In the genomic region with DNA sequence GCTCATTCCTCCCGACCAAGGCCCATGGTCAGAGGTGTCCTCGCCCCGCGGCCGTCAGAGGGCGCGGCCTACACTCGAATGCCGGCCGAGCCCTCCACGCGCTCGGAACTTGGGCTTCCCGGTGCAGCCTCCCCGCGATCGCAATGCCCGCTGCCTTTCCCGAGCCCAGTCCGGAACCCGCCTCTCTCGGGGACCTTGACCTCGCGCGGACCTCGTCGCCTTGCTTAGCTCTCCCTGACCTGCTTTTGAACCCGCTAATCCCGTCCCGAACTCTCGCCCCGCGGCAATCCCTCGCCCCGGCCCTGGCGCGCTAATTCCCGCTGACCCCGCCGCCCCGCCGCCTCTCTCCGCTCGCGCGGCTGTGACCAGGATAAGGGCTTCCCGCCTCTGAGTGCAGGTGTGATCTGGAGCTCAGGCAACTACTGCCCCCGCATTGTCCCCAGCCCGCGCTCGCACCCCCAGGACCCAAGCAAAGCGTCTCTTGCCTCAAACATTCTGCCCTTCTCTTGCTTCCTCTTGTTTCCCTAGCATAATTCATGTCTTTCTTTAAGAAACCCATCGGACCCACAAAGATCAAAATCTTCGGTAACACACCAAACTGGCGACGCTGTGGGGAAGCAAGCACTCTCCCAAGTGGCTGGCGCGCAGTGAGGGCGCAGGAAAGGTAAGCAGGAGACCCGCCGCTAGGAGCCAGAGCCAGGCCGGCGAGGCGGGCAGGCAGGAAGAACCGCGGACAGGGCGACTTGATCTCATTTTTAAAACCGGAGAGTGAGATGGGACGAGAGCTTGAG, we compare ENCODE assay signal across 11 cellular contexts. TPM values are rescaled to one million over a fixed set of nuclear protein-coding genes. Genes with fewer than 3 reads are reported as not detected.
DNase-seq lines count a peak whose midpoint lies in the region; ATAC-seq and TF ChIP-seq lines count a peak whose summit lies in the region.
"Had no signal": no experiment of that assay in that cellular context is flagged by ENCODE, and none has a peak within 500 bp of the region (broad histone marks: within the 10 kb centered on the region; RNA-seq: fewer than 3 reads in every experiment).

No MANE protein-coding gene starts in this region.

- H3K27me3 Mint-ChIP-seq in CD4-positive, alpha-beta memory T cell = peaks cover 57 to 64% of the 10 kb centered on the region in 2 donors
- H3K27me3 Mint-ChIP-seq in T-cell = peaks cover 68 to 89% of the 10 kb centered on the region in 2 donors
- peaks cover 100% of the 10 kb centered on the region for H3K27me3 Mint-ChIP-seq in nephron progenitor cell (ENCODE audit: low read depth, poor library complexity)

- H3K36me3 ChIP-seq in CD4-positive, alpha-beta memory T cell (ENCODE audit: insufficient read depth, low read length) = no peaks in the 10 kb centered on the region
- H3K36me3 ChIP-seq: adrenal gland, uterus had no signal

- peaks cover 55% of the 10 kb centered on the region for H3K27me3 ChIP-seq in CD4-positive, alpha-beta memory T cell (ENCODE audit: insufficient read depth, low read length)

- H3K4me3 ChIP-seq in CD4-positive, alpha-beta memory T cell (ENCODE audit: low read length in 2 of 2) = no peak overlapping the region
- H3K4me3 ChIP-seq in fibroblast of villous mesenchyme (ENCODE audit: low read depth, low read length) = peak overlapping the region; percentile 15
- H3K4me3 ChIP-seq: uterus had no signal

- H3K4me3 Mint-ChIP-seq in CD4-positive, alpha-beta memory T cell = peak overlapping the region; percentile 76 to 88 (median 81)
- peak overlapping the region; percentile 67 to 82 (median 67) for H3K4me3 Mint-ChIP-seq in T-cell
- peak overlapping the region; percentile 51 for H3K4me3 Mint-ChIP-seq in nephron progenitor cell

- DNase-seq in CD4-positive, alpha-beta memory T cell = no peak
- no peak for DNase-seq in T-cell
- no peak for DNase-seq in fibroblast of villous mesenchyme (ENCODE audit: low read depth)
- DNase-seq in nephron progenitor cell = peak; percentile 58
- no peak for DNase-seq in SK-N-DZ (ENCODE audit: low spot score)
- no peak for DNase-seq in germinal center (ENCODE audit: low spot score)
- no peak for DNase-seq in H4 (ENCODE audit: low spot score)
- DNase-seq: SHP77 treated with DMSO at 0.1 percent for 48 hours, uterus had no signal

- TF ChIP-seq CTCF in fibroblast of villous mesenchyme (IDR thresholded peaks at IDR 0.05; ENCODE audit: insufficient read depth, low read depth, low read length) (no peak), nephron progenitor cell (IDR thresholded peaks at IDR 0.05) (no peak)

- H3K27ac ChIP-seq in CD4-positive, alpha-beta memory T cell (ENCODE audit: low read depth, low read length) = no peak overlapping the region
- H3K27ac ChIP-seq: adrenal gland, uterus had no signal

- CTCF ChIA-PET in CD4-positive, alpha-beta memory T cell (lab: Charles Lee; ENCODE audit: partially characterized antibody) = interaction anchor here (1.2 to 1.5 kb wide), 3 partner anchors 17 to 59 kb away, joined by 3 to 4 read pairs (median 3); no protein-coding TSS in a partner anchor
- CTCF ChIA-PET in T-cell (lab: Charles Lee) = interaction anchor here in 1 of 2 donors (0.7 kb wide), 1 partner anchor 586 kb away, joined by 3 read pairs; no protein-coding TSS in a partner anchor

- no peak for ATAC-seq in T-cell (replicated peaks in 1 of 4)
- ATAC-seq in HG03354 (IDR thresholded peaks at IDR 0.05; ENCODE audit: poor library complexity, severe bottlenecking, unreplicated experiment) = no peak

- intact Hi-C loops in CD4-positive, alpha-beta memory T cell (cut with micrococcal nuclease) = no loop called here

- no peaks in the 10 kb centered on the region for H3K36me3 Mint-ChIP-seq in CD4-positive, alpha-beta memory T cell
- no peaks in the 10 kb centered on the region for H3K36me3 Mint-ChIP-seq in T-cell
- H3K36me3 Mint-ChIP-seq in nephron progenitor cell (ENCODE audit: low read depth) = no peaks in the 10 kb centered on the region

- H3K4me1 Mint-ChIP-seq in CD4-positive, alpha-beta memory T cell = peaks cover 15 to 31% (median 23%) of the 10 kb centered on the region in 4 donors
- peaks cover 26 to 31% (median 28%) of the 10 kb centered on the region in 3 donors for H3K4me1 Mint-ChIP-seq in T-cell
- H3K4me1 Mint-ChIP-seq in nephron progenitor cell = peaks cover 26% of the 10 kb centered on the region

- H3K4me1 ChIP-seq in CD4-positive, alpha-beta memory T cell (ENCODE audit: insufficient read depth, low read length) = peaks cover 29% of the 10 kb centered on the region

- no peaks in the 10 kb centered on the region for H3K9me3 ChIP-seq in CD4-positive, alpha-beta memory T cell (ENCODE audit: control insufficient read depth in 1 of 2, low read length in 2 of 2)
- H3K9me3 ChIP-seq: adrenal gland, uterus had no signal

- H3K27ac Mint-ChIP-seq in CD4-positive, alpha-beta memory T cell = peak overlapping the region in 2 of 7 donors; percentile 38 to 86
- H3K27ac Mint-ChIP-seq in T-cell (peak overlapping the region in 1 of 2 donors; percentile 80), nephron progenitor cell (no peak overlapping the region)

- H3K9me3 Mint-ChIP-seq in CD4-positive, alpha-beta memory T cell = peaks cover 0 to 10% (median 0%) of the 10 kb centered on the region in 8 donors
- no peaks in the 10 kb centered on the region for H3K9me3 Mint-ChIP-seq in T-cell
- H3K9me3 Mint-ChIP-seq in nephron progenitor cell = no peaks in the 10 kb centered on the region

- POLR2A ChIA-PET in CD4-positive, alpha-beta memory T cell (lab: Charles Lee; ENCODE audit: partially characterized antibody) = no interaction called here
- POLR2A ChIA-PET in T-cell (lab: Charles Lee) = no interaction called here

RNA-seq across cellular contexts. Expression of a gene that starts 11.3 kb away (rescaled TPM):
- total RNA-seq in CD4-positive, alpha-beta memory T cell = not detected
- polyA plus RNA-seq in CD4-positive, alpha-beta memory T cell = not detected
- total RNA-seq in T-cell (not detected), fibroblast of villous mesenchyme (0.43 and 2.9 TPM in 2 replicates)
- polyA plus RNA-seq in SK-N-DZ (2014; cell fraction: cytosol; rRNA removed) = 9.4 and 12.9 TPM in 2 replicates
- 16.6 and 16.8 TPM in 2 replicates for polyA plus RNA-seq in SK-N-DZ (2014; cell fraction: nucleus; rRNA removed)
- total RNA-seq in H4 (2014; rRNA removed; shearing (Covaris generic)) = 2.3 and 6.2 TPM in 2 replicates

RNA-seq across cellular contexts. Expression of a gene that starts 46.6 kb away (rescaled TPM):
- total RNA-seq in CD4-positive, alpha-beta memory T cell = not detected
- polyA plus RNA-seq in CD4-positive, alpha-beta memory T cell = not detected
- not detected for total RNA-seq in T-cell
- 0.97 TPM in 1 of 2 replicates, not detected in the other for total RNA-seq in fibroblast of villous mesenchyme
- polyA plus RNA-seq in SK-N-DZ (2014; cell fraction: cytosol; rRNA removed) = 1.7 and 1.8 TPM in 2 replicates
- polyA plus RNA-seq in SK-N-DZ (2014; cell fraction: nucleus; rRNA removed) = 18.6 and 32.4 TPM in 2 replicates
- total RNA-seq in H4 (2014; rRNA removed; shearing (Covaris generic)) = 0.33 and 0.45 TPM in 2 replicates

RNA-seq across cellular contexts. Expression of a gene that starts 53.5 kb away (rescaled TPM):
- not detected for total RNA-seq in CD4-positive, alpha-beta memory T cell
- polyA plus RNA-seq in CD4-positive, alpha-beta memory T cell = not detected
- total RNA-seq in T-cell (not detected), fibroblast of villous mesenchyme (not detected in 2 replicates)
- 1.5 and 2.0 TPM in 2 replicates for polyA plus RNA-seq in SK-N-DZ (2014; cell fraction: cytosol; rRNA removed)
- polyA plus RNA-seq in SK-N-DZ (2014; cell fraction: nucleus; rRNA removed) = 4.7 and 5.3 TPM in 2 replicates
- total RNA-seq in H4 (2014; rRNA removed; shearing (Covaris generic)) = not detected in 2 replicates
- total RNA-seq: adrenal gland had no signal
